In the genomic region with DNA sequence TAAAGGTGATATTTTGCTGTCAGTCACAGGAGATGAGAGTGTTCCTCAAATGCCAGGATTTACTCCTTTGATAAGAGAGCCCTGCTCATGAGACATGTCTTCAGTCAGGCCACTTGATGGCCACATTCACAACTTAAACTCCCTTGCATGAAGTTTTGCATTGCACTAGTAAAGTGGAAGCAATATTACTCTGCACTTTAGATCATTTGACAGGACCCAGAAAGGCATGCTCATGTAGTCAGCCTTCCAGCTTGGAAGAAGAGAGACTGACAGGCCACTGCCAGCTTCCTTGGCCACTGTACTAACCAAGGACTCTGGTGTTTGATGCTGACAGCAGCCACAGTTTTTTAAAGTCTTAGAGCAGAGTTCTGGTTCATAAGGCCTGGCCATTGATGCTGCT, we compare ENCODE assay signal across 19 cellular contexts. TPM values are rescaled to one million over a fixed set of nuclear protein-coding genes. Genes with fewer than 3 reads are reported as not detected.
DNase-seq lines count a peak whose midpoint lies in the region; ATAC-seq and TF ChIP-seq lines count a peak whose summit lies in the region.
"Had no signal": no experiment of that assay in that cellular context is flagged by ENCODE, and none has a peak within 500 bp of the region (broad histone marks: within the 10 kb centered on the region; RNA-seq: fewer than 3 reads in every experiment).

No MANE protein-coding gene starts in this region.

- TF ChIP-seq CTCF in Panc1 (IDR thresholded peaks at IDR 0.05): no peak
- peak; percentile 5 to 17 for TF ChIP-seq CTCF in fibroblast of lung (conservative IDR thresholded peaks at IDR 0.05 in 1 of 2, IDR thresholded peaks at IDR 0.05 in 1 of 2; ENCODE audit: low read depth in 1 of 2, low read length in 2 of 2)

- BruUV-seq in Panc1 (replicated peaks; lab: Mats Ljungman, UMichigan): no TSS peak

- POLR2A ChIA-PET in Panc1 (lab: Charles Lee): no interaction called here

- H3K36me3 ChIP-seq in Panc1 (ENCODE audit: control insufficient read depth, insufficient read depth, low read length) (no peaks in the 10 kb centered on the region), fibroblast of lung (ENCODE audit: control insufficient read depth, insufficient read depth, low read length) (no peaks in the 10 kb centered on the region)
- H3K36me3 ChIP-seq: BLaER1 treated with 17β-estradiol and CSF1 and Interleukin-3, amounts not matched to agents 10 nM and 100 nM; thyroid gland had no signal

- no peak overlapping the region for H3K27ac Mint-ChIP-seq in activated naive CD4-positive, alpha-beta T cell treated with anti-CD3 and anti-CD28 coated beads, Interleukin-2, amount 50 U/mL, for 72 hours
- H3K27ac Mint-ChIP-seq: activated naive CD8-positive, alpha-beta T cell treated with anti-CD3 and anti-CD28 coated beads, Interleukin-2, amount 50 U/mL, for 24 hours; activated T-helper 1 cell treated with anti-CD3 and anti-CD28 coated beads, Interleukin-12 subunit alpha, Interleukin-12 subunit beta, Interleukin-2, Interleukin-4 antibody, amounts not matched to agents 30 ng/mL and 10 ng/mL and 1 ng/mL, durations not matched to agents 14 hours and 24 hours and 36 hours; natural killer cell; stimulated activated memory B cell treated with anti-CD40 and anti-IgM and Interleukin-4, amounts not matched to agents 10 μg/mL and 1 μg/mL and 100 μg/mL, for 72 hours; WTC11 had no signal

- no peaks in the 10 kb centered on the region for H3K9me3 ChIP-seq in Panc1 (ENCODE audit: control insufficient read depth, insufficient read depth, low read depth, low read length)
- H3K9me3 ChIP-seq in fibroblast of lung (ENCODE audit: control insufficient read depth, insufficient read depth, low read depth, low read length): no peaks in the 10 kb centered on the region
- H3K9me3 ChIP-seq: thyroid gland had no signal

- no peak overlapping the region for H2AFZ ChIP-seq in fibroblast of lung (ENCODE audit: low read length)

- H3K4me1 ChIP-seq in Panc1 (ENCODE audit: control insufficient read depth, insufficient read depth, low read length): no peaks in the 10 kb centered on the region
- H3K4me1 ChIP-seq in fibroblast of lung (ENCODE audit: control insufficient read depth, extremely low read depth, insufficient read depth, low read length): peaks cover 4% of the 10 kb centered on the region
- H3K4me1 ChIP-seq: BLaER1 treated with 17β-estradiol and CSF1 and Interleukin-3, amounts not matched to agents 10 nM and 100 nM; psoas muscle had no signal

- H3K4me3 ChIP-seq in Panc1 (ENCODE audit: low read depth in 2 of 2, low read length in 2 of 2) (no peak overlapping the region), fibroblast of lung (replicated peaks in 1 of 4; ENCODE audit: control extremely low read depth in 1 of 4, insufficient read depth in 1 of 4, low read depth in 3 of 4, low read length in 4 of 4) (no peak overlapping the region)
- H3K4me3 ChIP-seq: BLaER1 treated with 17β-estradiol and CSF1 and Interleukin-3, amounts not matched to agents 10 nM and 100 nM; psoas muscle; thyroid gland had no signal

- in situ Hi-C loops in Panc1 (cut with HindIII; ENCODE audit: low pct_unique_long_range_greater_than_20kb, low sequenced_read_pairs): no loop called here

- no peak overlapping the region for H3K4me2 ChIP-seq in fibroblast of lung (ENCODE audit: extremely low read depth, insufficient read depth, low read length)
- H3K4me2 ChIP-seq: BLaER1 treated with 17β-estradiol and CSF1 and Interleukin-3, amounts not matched to agents 10 nM and 100 nM had no signal

- peaks cover 0 to 7% of the 10 kb centered on the region in 2 donors for H3K9me3 Mint-ChIP-seq in activated naive CD4-positive, alpha-beta T cell treated with anti-CD3 and anti-CD28 coated beads, Interleukin-2, amount 50 U/mL, for 72 hours
- H3K9me3 Mint-ChIP-seq: natural killer cell had no signal

- no peaks in the 10 kb centered on the region for H3K27me3 ChIP-seq in Panc1 (ENCODE audit: control insufficient read depth, insufficient read depth, low read length)
- H3K27me3 ChIP-seq in fibroblast of lung (ENCODE audit: control insufficient read depth, insufficient read depth, low read length): no peaks in the 10 kb centered on the region
- H3K27me3 ChIP-seq: BLaER1 treated with 17β-estradiol and CSF1 and Interleukin-3, amounts not matched to agents 10 nM and 100 nM; thyroid gland had no signal

- H4K20me1 ChIP-seq in fibroblast of lung (ENCODE audit: control insufficient read depth, extremely low read depth, insufficient read depth, low read length): no peaks in the 10 kb centered on the region
- H4K20me1 ChIP-seq: BLaER1 treated with 17β-estradiol and CSF1 and Interleukin-3, amounts not matched to agents 10 nM and 100 nM had no signal

- DNase-seq in GM04504 (ENCODE audit: low read depth): peak; percentile 20
- peak; percentile 28 for DNase-seq in Panc1 (ENCODE audit: low read depth, low spot score)
- peak; percentile 7 to 60 for DNase-seq in fibroblast of lung (ENCODE audit: low read depth in 2 of 2)
- DNase-seq in sciatic nerve (ENCODE audit: low spot score): no peak
- no peak for DNase-seq in activated naive CD4-positive, alpha-beta T cell treated with anti-CD3 and anti-CD28 coated beads, Interleukin-2, amount 50 U/mL, for 72 hours (ENCODE audit: low spot score in 2 of 2)
- no peak for DNase-seq in SIG-M5 (lab: John Stamatoyannopoulos, UW)
- DNase-seq: activated naive CD8-positive, alpha-beta T cell treated with anti-CD3 and anti-CD28 coated beads, Interleukin-2, amount 50 U/mL, for 24 hours; natural killer cell; NCI-H146; NCI-H82; psoas muscle; T-helper 1 cell; thyroid gland had no signal

- ATAC-seq in Panc1: no peak
- ATAC-seq in sciatic nerve: peak; percentile 13
- no peak for ATAC-seq in activated naive CD4-positive, alpha-beta T cell treated with anti-CD3 and anti-CD28 coated beads, Interleukin-2, amount 50 U/mL, for 72 hours
- ATAC-seq in HG03432 (IDR thresholded peaks at IDR 0.05; ENCODE audit: unreplicated experiment): no peak
- no peak for ATAC-seq in HG03045 (IDR thresholded peaks at IDR 0.05; ENCODE audit: unreplicated experiment)
- ATAC-seq: activated naive CD8-positive, alpha-beta T cell treated with anti-CD3 and anti-CD28 coated beads, Interleukin-2, amount 50 U/mL, for 24 hours; natural killer cell; stimulated activated memory B cell treated with anti-CD40 and anti-IgM and Interleukin-4, amounts not matched to agents 10 μg/mL and 1 μg/mL and 100 μg/mL, for 72 hours; WTC11 had no signal

- H3K27ac ChIP-seq in Panc1 (ENCODE audit: low read length): no peak overlapping the region
- peak overlapping the region; percentile 30 for H3K27ac ChIP-seq in fibroblast of lung (ENCODE audit: insufficient read depth, low read length)
- H3K27ac ChIP-seq: BLaER1 treated with 17β-estradiol and CSF1 and Interleukin-3, amounts not matched to agents 10 nM and 100 nM; psoas muscle; thyroid gland had no signal

- H3K36me3 Mint-ChIP-seq in activated naive CD4-positive, alpha-beta T cell treated with anti-CD3 and anti-CD28 coated beads, Interleukin-2, amount 50 U/mL, for 72 hours: no peaks in the 10 kb centered on the region
- H3K36me3 Mint-ChIP-seq: natural killer cell; stimulated activated memory B cell treated with anti-CD40 and anti-IgM and Interleukin-4, amounts not matched to agents 10 μg/mL and 1 μg/mL and 100 μg/mL, for 72 hours had no signal

- CTCF ChIA-PET in Panc1 (lab: Charles Lee): interaction anchor here (0.6 kb wide), 1 partner anchor 11 kb away, joined by 3 read pairs; no protein-coding TSS in a partner anchor

- H3K9ac ChIP-seq in fibroblast of lung (ENCODE audit: insufficient read depth, low read length): no peak overlapping the region
- H3K9ac ChIP-seq: BLaER1 treated with 17β-estradiol and CSF1 and Interleukin-3, amounts not matched to agents 10 nM and 100 nM had no signal

- intact Hi-C loops in Panc1 (cut with micrococcal nuclease; ENCODE audit: unreplicated experiment): no loop called here
- intact Hi-C loops in sciatic nerve (cut with DNase I): no loop called here

- no peaks in the 10 kb centered on the region for H3K79me2 ChIP-seq in fibroblast of lung (ENCODE audit: control insufficient read depth, insufficient read depth, low read length)

RNA-seq across cellular contexts. Expression of a gene that starts 42.6 kb away (rescaled TPM):
- 0.10 TPM for total RNA-seq in Panc1 (2021; ENCODE audit: unreplicated experiment)
- 0.35 TPM for polyA plus RNA-seq in Panc1 (2012; ENCODE audit: insufficient read length)
- 1.5 and 14.9 TPM in 2 replicates for total RNA-seq in fibroblast of lung
- 5.8 and 87.3 TPM in 2 replicates for polyA plus RNA-seq in fibroblast of lung
- polyA plus RNA-seq in fibroblast of lung (2012): 4.7 and 71.5 TPM in 2 replicates
- polyA minus RNA-seq in fibroblast of lung (ENCODE audit: low replicate concordance): 5.6 and 82.0 TPM in 2 replicates
- total RNA-seq in sciatic nerve: 16.0 TPM
- under 1 TPM in 1 of 2 donors, not detected in 1; 0.16 TPM for total RNA-seq in activated naive CD4-positive, alpha-beta T cell treated with anti-CD3 and anti-CD28 coated beads, Interleukin-2, amount 50 U/mL, for 72 hours
- total RNA-seq: activated T-helper 1 cell treated with anti-CD3 and anti-CD28 coated beads, Interleukin-12 subunit alpha, Interleukin-12 subunit beta, Interleukin-2, Interleukin-4 antibody, amounts not matched to agents 30 ng/mL and 10 ng/mL and 1 ng/mL, durations not matched to agents 14 hours and 24 hours and 36 hours had no signal

Comparison
In these comparisons a context has a peak if more than half of its experiments do, and no peak if none do; other contexts are left out.
1. DNase-seq: peak in GM04504 (single experiment), Panc1 (single experiment) and fibroblast of lung (2 of 2); none in sciatic nerve (single experiment), activated naive CD4-positive, alpha-beta T cell treated with anti-CD3 and anti-CD28 coated beads, Interleukin-2, amount 50 U/mL, for 72 hours (0 of 2) and SIG-M5 (single experiment).